ENCODE assay signal across 16 cellular contexts in the genomic region with DNA sequence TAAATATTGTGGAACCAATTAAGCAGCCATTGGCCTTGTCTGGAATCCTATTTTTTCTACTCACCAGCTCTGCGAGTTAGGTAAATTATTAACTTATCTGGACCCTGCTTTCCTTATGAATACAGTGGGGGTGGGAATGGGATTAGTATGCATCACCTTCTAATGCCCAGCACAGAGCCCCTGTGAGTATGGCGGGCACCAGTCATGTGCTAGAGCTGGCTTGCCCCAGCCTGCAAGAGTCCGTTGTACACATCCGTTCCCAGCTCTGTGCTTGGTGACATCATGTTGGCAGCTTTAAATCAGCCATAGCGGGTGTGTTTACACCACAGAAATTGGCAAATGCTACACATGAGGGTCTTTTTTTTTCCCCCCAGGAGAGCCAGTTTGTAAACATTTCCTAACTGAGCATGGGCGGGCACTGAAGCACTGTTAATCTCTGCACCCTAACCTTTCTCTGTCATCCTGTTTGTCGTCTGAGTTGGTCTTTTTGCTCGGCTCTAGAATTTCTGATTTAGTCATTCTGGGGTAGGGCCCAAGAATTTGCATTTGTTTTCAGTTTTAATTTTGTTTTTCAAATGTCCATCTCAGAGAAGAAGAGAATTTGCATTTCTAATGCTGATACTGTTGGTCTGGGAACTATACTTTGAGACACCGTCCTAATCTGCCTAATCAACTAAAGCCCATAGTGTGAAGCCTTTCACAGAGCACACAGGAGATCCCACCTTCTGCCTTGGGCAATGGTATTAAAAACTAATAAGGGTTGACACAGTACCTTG.
DNase-seq lines count a peak whose midpoint lies in the region; ATAC-seq, FAIRE-seq and TF ChIP-seq lines count a peak whose summit lies in the region.
"Had no signal": no experiment of that assay in that cellular context is flagged by ENCODE, and none has a peak within 500 bp of the region (broad histone marks: within the 10 kb centered on the region; RNA-seq: fewer than 3 reads in every experiment).

No MANE protein-coding gene starts in this region.

- TF ChIP-seq CTCF in D721Med (IDR thresholded peaks at IDR 0.05; ENCODE audit: insufficient read depth, missing control alignments) = no peak

- peak; percentile 56 for FAIRE-seq in D721Med (lab: Jason Lieb, UNC)

- in situ Hi-C loops in ACHN (cut with HindIII; ENCODE audit: low pct_ligation_motif_present, low pct_unique_long_range_greater_than_20kb, low sequenced_read_pairs) = no loop called here

- ATAC-seq in HG02588 (IDR thresholded peaks at IDR 0.05; ENCODE audit: unreplicated experiment) = peak; percentile 72
- peak; percentile 73 for ATAC-seq in HG03280 (IDR thresholded peaks at IDR 0.05; ENCODE audit: unreplicated experiment)
- ATAC-seq: mucosa of descending colon, upper lobe of right lung had no signal

- DNase-seq in D721Med (ENCODE audit: insufficient read length, low spot score) (no peak), GM19238 (ENCODE audit: insufficient read length, low spot score) (peak; percentile 28), T-helper 1 cell (no peak), ACHN (no peak), NCI-H524 treated with DMSO at 0.1 percent for 48 hours (lab: John Stamatoyannopoulos, UW) (no peak)
- no peak for DNase-seq in activated naive CD4-positive, alpha-beta T cell (lab: John Stamatoyannopoulos, UW)
- DNase-seq: activated CD4-positive, alpha-beta T cell treated with anti-CD3 and anti-CD28 coated beads for 4 hours; activated T-cell treated with anti-CD3 and anti-CD28 coated beads, Interleukin-2, amount 50 U/mL, for 48 hours; aorta; dermis blood vessel endothelial cell; mucosa of descending colon; stimulated activated CD4-positive, alpha-beta T cell treated with anti-CD3 and anti-CD28 coated beads, Interleukin-15, amount 100 ng/mL, for 24 hours; stimulated activated CD8-positive, alpha-beta memory T cell treated with anti-CD3 and anti-CD28 coated beads, Interleukin-4, amount 100 ng/mL, for 48 hours; upper lobe of right lung had no signal
